ENCODE assay signal across 1 cellular context in genomic region chr16:87847785-87848675, GRCh38.
TF ChIP-seq lines count a peak whose summit lies in the region.

No MANE protein-coding gene starts in this region.

TF ChIP-seq in HepG2, 621 proteins besides CTCF, POLR2A, EP300 and RAD21 (continued from another document and continues in another):
- TF ChIP-seq MXD4 (CRISPR knock-in tag; IDR thresholded peaks at IDR 0.05) (0 out of 2 replicates have a peak, but pooled peaks have one; percentile 15), ELK4 (CRISPR knock-in tag; IDR thresholded peaks at IDR 0.05; ENCODE audit: borderline replicate concordance) (no peak), RAD51 (IDR thresholded peaks at IDR 0.05; ENCODE audit: borderline replicate concordance) (peak; percentile 95), ZNF432 (CRISPR knock-in tag; IDR thresholded peaks at IDR 0.05; ENCODE audit: borderline replicate concordance) (no peak), ZNF605 (CRISPR knock-in tag; IDR thresholded peaks at IDR 0.05) (peak; percentile 62), USF2 (IDR thresholded peaks at IDR 0.05; ENCODE audit: low read depth, low read length) (peak; percentile 85), USF2 (CRISPR knock-in tag; IDR thresholded peaks at IDR 0.05; ENCODE audit: borderline replicate concordance) (peak; percentile 80; the same call in 1 of the 2 replicates), E2F2 (CRISPR knock-in tag; IDR thresholded peaks at IDR 0.05; ENCODE audit: borderline replicate concordance) (no peak), HMGA1 (CRISPR knock-in tag; conservative IDR thresholded peaks at IDR 0.05) (no peak), ZNF124 (CRISPR knock-in tag; IDR thresholded peaks at IDR 0.05) (peak; percentile 82; the same call in 1 of the 2 replicates), ZKSCAN8 (CRISPR knock-in tag; IDR thresholded peaks at IDR 0.05; ENCODE audit: borderline replicate concordance) (peak; percentile 81; the same call in 1 of the 2 replicates), ZNF350 (CRISPR knock-in tag; IDR thresholded peaks at IDR 0.05; ENCODE audit: borderline replicate concordance, low read depth) (peak; percentile 78), HNRNPH1 (optimal IDR thresholded peaks at IDR 0.05; ENCODE audit: low read depth, low read length) (no peak), PHF8 (CRISPR knock-in tag; IDR thresholded peaks at IDR 0.05) (no peak; the same call in none of the 2 replicates), AGO2 (optimal IDR thresholded peaks at IDR 0.05; ENCODE audit: low read depth, low read length) (no peak), ZNF547 (CRISPR knock-in tag; IDR thresholded peaks at IDR 0.05) (peak; percentile 89), MED1 (CRISPR knock-in tag; IDR thresholded peaks at IDR 0.05) (peak; percentile 95), ZNF576 (CRISPR knock-in tag; IDR thresholded peaks at IDR 0.05) (0 out of 2 replicates have a peak, but pooled peaks have one; percentile 43), HNF4A (CRISPR knock-in tag; IDR thresholded peaks at IDR 0.05) (peak; percentile 82), RFXAP (CRISPR knock-in tag; IDR thresholded peaks at IDR 0.05; ENCODE audit: borderline replicate concordance) (peak; percentile 83; the same call in 1 of the 2 replicates), ATF3 (CRISPR knock-in tag; IDR thresholded peaks at IDR 0.05) (0 out of 2 replicates have a peak, but pooled peaks have one; percentile 37), ZSCAN12 (CRISPR knock-in tag; IDR thresholded peaks at IDR 0.05) (0 out of 2 replicates have a peak, but pooled peaks have one; percentile 19), ELF4 (CRISPR knock-in tag; IDR thresholded peaks at IDR 0.05; ENCODE audit: borderline replicate concordance) (no peak), THAP11 (CRISPR knock-in tag; IDR thresholded peaks at IDR 0.05) (no peak; the same call in 1 of the 2 replicates), ZNF317 (CRISPR knock-in tag; IDR thresholded peaks at IDR 0.05) (peak; percentile 79), ATF4 (CRISPR knock-in tag; IDR thresholded peaks at IDR 0.05) (peak; percentile 49 to 87), TFDP2 (CRISPR knock-in tag; IDR thresholded peaks at IDR 0.05) (peak; percentile 80), REST (IDR thresholded peaks at IDR 0.05; ENCODE audit: borderline replicate concordance in 1 of 2, low read depth in 1 of 2, low read length in 2 of 2) (peak in 1 of 2 experiments; percentile 59; a peak in 2 of 4 replicates), TEAD3 (CRISPR knock-in tag; optimal IDR thresholded peaks at IDR 0.05; ENCODE audit: borderline replicate concordance) (peak; percentile 61), ZNF44 (CRISPR knock-in tag; IDR thresholded peaks at IDR 0.05) (peak; percentile 69; the same call in 1 of the 2 replicates), SETDB1 (CRISPR knock-in tag; IDR thresholded peaks at IDR 0.05; ENCODE audit: borderline replicate concordance) (no peak), ZNF546 (CRISPR knock-in tag; conservative IDR thresholded peaks at IDR 0.05) (no peak; the same call in 1 of the 2 replicates), SNAPC4 (CRISPR knock-in tag; IDR thresholded peaks at IDR 0.05) (peak; percentile 88; the same call in 1 of the 2 replicates), MEIS1 (CRISPR knock-in tag; IDR thresholded peaks at IDR 0.05; ENCODE audit: borderline replicate concordance) (peak; percentile 82), PHB2 (IDR thresholded peaks at IDR 0.05; ENCODE audit: partially characterized antibody) (no peak), NBN (conservative IDR thresholded peaks at IDR 0.05) (no peak), PAWR (CRISPR knock-in tag; IDR thresholded peaks at IDR 0.05; ENCODE audit: borderline replicate concordance) (no peak), ZNF335 (CRISPR knock-in tag; IDR thresholded peaks at IDR 0.05) (peak; percentile 86; the same call in 1 of the 2 replicates), ZBTB2 (CRISPR knock-in tag; IDR thresholded peaks at IDR 0.05; ENCODE audit: low read depth) (peak; percentile 58; the same call in 1 of the 2 replicates), ZNF772 (CRISPR knock-in tag; IDR thresholded peaks at IDR 0.05) (no peak), MIER2 (CRISPR knock-in tag; IDR thresholded peaks at IDR 0.05) (no peak), IRF2 (CRISPR knock-in tag; IDR thresholded peaks at IDR 0.05) (peak; percentile 66), PBX2 (CRISPR knock-in tag; IDR thresholded peaks at IDR 0.05) (peak; percentile 63), CEBPB (IDR thresholded peaks at IDR 0.05; ENCODE audit: borderline replicate concordance, low read depth, low read length) (peak; percentile 83)
